ENCODE assay signal across 36 cellular contexts in genomic region chr16:72228014-72228413, GRCh38. TPM values are rescaled to one million over a fixed set of nuclear protein-coding genes. Genes with fewer than 3 reads are reported as not detected.
"Had no signal": no experiment of that assay in that cellular context is flagged by ENCODE, and none has a peak within 500 bp of the region (broad histone marks: within the 10 kb centered on the region; RNA-seq: fewer than 3 reads in every experiment).

No MANE protein-coding gene starts in this region.

- H3K4me3 ChIP-seq: body of pancreas, breast epithelium had no signal

- H3K27me3 ChIP-seq: body of pancreas, brain microvascular endothelial cell, breast epithelium had no signal

- H3K36me3 Mint-ChIP-seq: activated CD8-positive, alpha-beta memory T cell treated with anti-CD3 and anti-CD28 coated beads, Interleukin-2, amount 10 ng/mL, durations not matched to agents 7 days and 5 days; activated naive CD4-positive, alpha-beta T cell treated with anti-CD3 and anti-CD28 coated beads, Interleukin-2, amount 10 ng/mL, durations not matched to agents 7 days and 5 days; activated naive CD4-positive, alpha-beta T cell treated with anti-CD3 and anti-CD28 coated beads, Interleukin-2, amount 50 U/mL, for 24 hours; activated naive CD8-positive, alpha-beta T cell treated with anti-CD3 and anti-CD28 coated beads, Interleukin-2, amount 10 ng/mL, durations not matched to agents 7 days and 5 days had no signal

- H3K9me3 Mint-ChIP-seq: activated CD4-positive, alpha-beta memory T cell treated with anti-CD3 and anti-CD28 coated beads, Interleukin-2, amount 10 ng/mL, durations not matched to agents 7 days and 5 days; activated CD4-positive, alpha-beta T cell treated with anti-CD3 and anti-CD28 coated beads, Interleukin-2, amount 10 ng/mL, durations not matched to agents 7 days and 5 days; activated naive CD4-positive, alpha-beta T cell treated with anti-CD3 and anti-CD28 coated beads, Interleukin-2, amount 10 ng/mL, durations not matched to agents 7 days and 5 days; activated naive CD4-positive, alpha-beta T cell treated with anti-CD3 and anti-CD28 coated beads, Interleukin-2, amount 50 U/mL, for 24 hours; activated naive CD8-positive, alpha-beta T cell treated with anti-CD3 and anti-CD28 coated beads, Interleukin-2, amount 50 U/mL, for 24 hours; activated T-cell treated with anti-CD3 and anti-CD28 coated beads, Interleukin-2, amount 50 U/mL, for 24 hours; activated T-helper 2 cell treated with anti-CD3 and anti-CD28 coated beads, Interferon-gamma antibody, Interleukin-2, Interleukin-4, amounts not matched to agents 10 μg/mL and 5 μg/mL and 100 μg/mL, durations not matched to agents 14 hours and 24 hours and 36 hours; T-helper 1 cell treated with Interleukin-12 subunit alpha and Interleukin-12 subunit beta and Interleukin-4 antibody, amounts not matched to agents 30 μg/mL and 1 μg/mL, for 36 hours; T-helper 2 cell treated with Interferon-gamma antibody and Interleukin-4, amounts not matched to agents 5 μg/mL and 100 μg/mL, for 36 hours had no signal

- H3K4me1 Mint-ChIP-seq: activated CD4-positive, alpha-beta memory T cell treated with anti-CD3 and anti-CD28 coated beads, Interleukin-2, amount 10 ng/mL, durations not matched to agents 7 days and 5 days; activated CD4-positive, alpha-beta T cell treated with anti-CD3 and anti-CD28 coated beads for 36 hours; activated CD4-positive, alpha-beta T cell treated with anti-CD3 and anti-CD28 coated beads, Interleukin-2, amount 10 ng/mL, durations not matched to agents 7 days and 5 days; activated naive CD4-positive, alpha-beta T cell treated with anti-CD3 and anti-CD28 coated beads, Interleukin-2, amount 10 ng/mL, durations not matched to agents 7 days and 5 days; activated naive CD4-positive, alpha-beta T cell treated with anti-CD3 and anti-CD28 coated beads, Interleukin-2, amount 50 U/mL, for 24 hours; activated naive CD8-positive, alpha-beta T cell treated with anti-CD3 and anti-CD28 coated beads, Interleukin-2, amount 10 ng/mL, durations not matched to agents 7 days and 5 days; activated naive CD8-positive, alpha-beta T cell treated with anti-CD3 and anti-CD28 coated beads, Interleukin-2, amount 50 U/mL, for 24 hours had no signal

- H3K36me3 ChIP-seq: brain microvascular endothelial cell, breast epithelium had no signal

- DNase-seq: activated CD4-positive, alpha-beta memory T cell treated with anti-CD3 and anti-CD28 coated beads, Interleukin-2, amount 10 ng/mL, durations not matched to agents 7 days and 5 days; activated CD4-positive, alpha-beta T cell treated with anti-CD3 and anti-CD28 coated beads for 1 hour; activated CD4-positive, alpha-beta T cell treated with anti-CD3 and anti-CD28 coated beads for 36 hours; activated CD4-positive, alpha-beta T cell treated with anti-CD3 and anti-CD28 coated beads for 48 hours; activated CD4-positive, alpha-beta T cell treated with anti-CD3 and anti-CD28 coated beads, Interleukin-2, amount 10 ng/mL, durations not matched to agents 7 days and 5 days; activated CD4-positive, alpha-beta T cell treated with anti-CD3 and anti-CD28 coated beads, Interleukin-2, amount 50 U/mL, for 48 hours; activated CD4-positive, CD25-positive, alpha-beta regulatory T cell; activated CD8-positive, alpha-beta memory T cell treated with anti-CD3 and anti-CD28 coated beads for 24 hours; activated CD8-positive, alpha-beta memory T cell treated with anti-CD3 and anti-CD28 coated beads, Interleukin-2, amount 10 ng/mL, durations not matched to agents 7 days and 5 days; activated CD8-positive, alpha-beta memory T cell treated with anti-CD3 and anti-CD28 coated beads, Interleukin-2, amount 50 U/mL, for 48 hours; activated CD8-positive, alpha-beta T cell treated with anti-CD3 and anti-CD28 coated beads, Interleukin-2, amount 10 ng/mL, durations not matched to agents 7 days and 5 days; activated effector memory CD4-positive, alpha-beta T cell treated with Interleukin-2 at 50 U/mL for 16 hours; activated gamma-delta T cell; activated naive CD4-positive, alpha-beta T cell treated with anti-CD3 and anti-CD28 coated beads, Interleukin-2, amount 10 ng/mL, durations not matched to agents 7 days and 5 days; activated naive CD4-positive, alpha-beta T cell treated with Interleukin-2 at 50 U/mL for 16 hours; activated naive CD8-positive, alpha-beta T cell treated with anti-CD3 and anti-CD28 coated beads, Interleukin-2, amount 10 ng/mL, durations not matched to agents 7 days and 5 days; activated naive CD8-positive, alpha-beta T cell treated with anti-CD3 and anti-CD28 coated beads, Interleukin-2, amount 50 U/mL, for 24 hours; activated T-cell treated with anti-CD3 and anti-CD28 coated beads, Interleukin-2, amount 50 U/mL, for 24 hours; activated T-cell treated with anti-CD3 and anti-CD28 coated beads, Interleukin-2, amount 50 U/mL, for 48 hours; amygdala; anterior cingulate cortex; body of pancreas; brain microvascular endothelial cell; central memory CD4-positive, alpha-beta T cell; T-helper 2 cell; T-helper 9 cell had no signal

- H3K4me1 ChIP-seq: breast epithelium had no signal

- H3K27me3 Mint-ChIP-seq: activated naive CD4-positive, alpha-beta T cell treated with anti-CD3 and anti-CD28 coated beads, Interleukin-2, amount 50 U/mL, for 24 hours; activated naive CD8-positive, alpha-beta T cell treated with anti-CD3 and anti-CD28 coated beads, Interleukin-2, amount 50 U/mL, for 24 hours had no signal

- H3K27ac ChIP-seq: body of pancreas, brain microvascular endothelial cell, breast epithelium, VCaP had no signal

- H3K27ac Mint-ChIP-seq: activated CD4-positive, alpha-beta memory T cell treated with anti-CD3 and anti-CD28 coated beads, Interleukin-2, amount 10 ng/mL, durations not matched to agents 7 days and 5 days; activated CD4-positive, alpha-beta T cell treated with anti-CD3 and anti-CD28 coated beads for 36 hours; activated CD4-positive, alpha-beta T cell treated with anti-CD3 and anti-CD28 coated beads, Interleukin-2, amount 10 ng/mL, durations not matched to agents 7 days and 5 days; activated CD8-positive, alpha-beta memory T cell treated with anti-CD3 and anti-CD28 coated beads, Interleukin-2, amount 10 ng/mL, durations not matched to agents 7 days and 5 days; activated CD8-positive, alpha-beta T cell treated with anti-CD3 and anti-CD28 coated beads, Interleukin-2, amount 10 ng/mL, durations not matched to agents 7 days and 5 days; activated naive CD4-positive, alpha-beta T cell treated with anti-CD3 and anti-CD28 coated beads, Interleukin-2, amount 10 ng/mL, durations not matched to agents 7 days and 5 days; activated naive CD4-positive, alpha-beta T cell treated with anti-CD3 and anti-CD28 coated beads, Interleukin-2, amount 50 U/mL, for 24 hours; activated naive CD8-positive, alpha-beta T cell; activated naive CD8-positive, alpha-beta T cell treated with anti-CD3 and anti-CD28 coated beads, Interleukin-2, amount 10 ng/mL, durations not matched to agents 7 days and 5 days; activated naive CD8-positive, alpha-beta T cell treated with anti-CD3 and anti-CD28 coated beads, Interleukin-2, amount 50 U/mL, for 24 hours; activated T-cell treated with anti-CD3 and anti-CD28 coated beads, Interleukin-2, amount 50 U/mL, for 24 hours; activated T-helper 2 cell treated with anti-CD3 and anti-CD28 coated beads, Interferon-gamma antibody, Interleukin-2, Interleukin-4, amounts not matched to agents 10 μg/mL and 5 μg/mL and 100 μg/mL, durations not matched to agents 14 hours and 24 hours and 36 hours; T-helper 1 cell treated with Interleukin-12 subunit alpha and Interleukin-12 subunit beta and Interleukin-4 antibody, amounts not matched to agents 30 μg/mL and 1 μg/mL, for 36 hours; T-helper 2 cell treated with Interferon-gamma antibody and Interleukin-4, amounts not matched to agents 5 μg/mL and 100 μg/mL, for 36 hours had no signal

- H3K9me3 ChIP-seq: body of pancreas, breast epithelium had no signal

- ATAC-seq: activated CD4-positive, alpha-beta T cell treated with anti-CD3 and anti-CD28 coated beads for 36 hours; activated CD4-positive, CD25-positive, alpha-beta regulatory T cell treated with anti-CD3 and anti-CD28 coated beads, Interleukin-2, amount 50 U/mL, for 24 hours; activated CD8-positive, alpha-beta memory T cell treated with anti-CD3 and anti-CD28 coated beads, Interleukin-2, amount 10 ng/mL, durations not matched to agents 7 days and 5 days; activated CD8-positive, alpha-beta T cell treated with anti-CD3 and anti-CD28 coated beads, Interleukin-2, amount 10 ng/mL, durations not matched to agents 7 days and 5 days; activated naive CD8-positive, alpha-beta T cell treated with anti-CD3 and anti-CD28 coated beads, Interleukin-2, amount 50 U/mL, for 24 hours; body of pancreas had no signal

- H3K4me3 Mint-ChIP-seq: activated CD4-positive, alpha-beta memory T cell treated with anti-CD3 and anti-CD28 coated beads, Interleukin-2, amount 10 ng/mL, durations not matched to agents 7 days and 5 days; activated CD4-positive, alpha-beta T cell treated with anti-CD3 and anti-CD28 coated beads for 36 hours; activated CD4-positive, alpha-beta T cell treated with anti-CD3 and anti-CD28 coated beads, Interleukin-2, amount 10 ng/mL, durations not matched to agents 7 days and 5 days; activated CD8-positive, alpha-beta memory T cell treated with anti-CD3 and anti-CD28 coated beads, Interleukin-2, amount 10 ng/mL, durations not matched to agents 7 days and 5 days; activated CD8-positive, alpha-beta T cell treated with anti-CD3 and anti-CD28 coated beads, Interleukin-2, amount 10 ng/mL, durations not matched to agents 7 days and 5 days; activated naive CD4-positive, alpha-beta T cell treated with anti-CD3 and anti-CD28 coated beads, Interleukin-2, amount 10 ng/mL, durations not matched to agents 7 days and 5 days; activated naive CD4-positive, alpha-beta T cell treated with anti-CD3 and anti-CD28 coated beads, Interleukin-2, amount 50 U/mL, for 24 hours; activated naive CD8-positive, alpha-beta T cell; activated naive CD8-positive, alpha-beta T cell treated with anti-CD3 and anti-CD28 coated beads, Interleukin-2, amount 10 ng/mL, durations not matched to agents 7 days and 5 days; activated naive CD8-positive, alpha-beta T cell treated with anti-CD3 and anti-CD28 coated beads, Interleukin-2, amount 50 U/mL, for 24 hours; activated T-cell treated with anti-CD3 and anti-CD28 coated beads, Interleukin-2, amount 50 U/mL, for 24 hours; T-helper 1 cell treated with Interleukin-12 subunit alpha and Interleukin-12 subunit beta and Interleukin-4 antibody, amounts not matched to agents 30 μg/mL and 1 μg/mL, for 36 hours; T-helper 2 cell treated with Interferon-gamma antibody and Interleukin-4, amounts not matched to agents 5 μg/mL and 100 μg/mL, for 36 hours had no signal

- FAIRE-seq: astrocyte, TTC549 had no signal

RNA-seq across cellular contexts. Expression of gene PMFBP1, which starts 56.1 kb away (rescaled TPM):
- total RNA-seq: activated T-helper 2 cell treated with anti-CD3 and anti-CD28 coated beads, Interferon-gamma antibody, Interleukin-2, Interleukin-4, amounts not matched to agents 10 μg/mL and 5 μg/mL and 100 μg/mL, durations not matched to agents 14 hours and 24 hours and 36 hours had no signal
